In genomic region chr12:2797721-2798418, GRCh38 we compare ENCODE assay signal across 13 cellular contexts. TPM values are rescaled to one million over a fixed set of nuclear protein-coding genes. Genes with fewer than 3 reads are reported as not detected.
DNase-seq lines count a peak whose midpoint lies in the region; ATAC-seq, FAIRE-seq and TF ChIP-seq lines count a peak whose summit lies in the region.
"Had no signal": no experiment of that assay in that cellular context is flagged by ENCODE, and none has a peak within 500 bp of the region (broad histone marks: within the 10 kb centered on the region; RNA-seq: fewer than 3 reads in every experiment).

No MANE protein-coding gene starts in this region.

- H3K27me3 ChIP-seq in pancreas = no peaks in the 10 kb centered on the region

- peaks cover 52% of the 10 kb centered on the region for H3K36me3 Mint-ChIP-seq in T-helper 2 cell treated with Interferon-gamma antibody and Interleukin-4, amounts not matched to agents 5 μg/mL and 100 μg/mL, for 36 hours (ENCODE audit: low read depth)
- H3K36me3 Mint-ChIP-seq in T-helper 17 cell (ENCODE audit: low read depth) = no peaks in the 10 kb centered on the region

- no peak for DNase-seq in T-helper 2 cell treated with Interferon-gamma antibody and Interleukin-4, amounts not matched to agents 5 μg/mL and 100 μg/mL, for 36 hours (ENCODE audit: low spot score)
- DNase-seq in T-helper 2 cell = no peak
- DNase-seq in T-helper 17 cell = no peak
- DNase-seq in erythroblast (lab: John Stamatoyannopoulos, UW) = peak; percentile 15 to 25
- peak; percentile 49 to 83 (median 68) for DNase-seq in pancreas
- no peak for DNase-seq in NCI-H2171 (lab: John Stamatoyannopoulos, UW)
- no peak for DNase-seq in stimulated activated CD4-positive, alpha-beta T cell treated with anti-CD3 and anti-CD28 coated beads, Interleukin-2, amount 100 ng/mL, for 48 hours
- DNase-seq: hypothalamus, NCI-H345 had no signal

- WGBS in pancreas, 2 donors = 48% methylated on average over 7 of the region's 7 CpGs

- intact Hi-C loops in pancreas (cut with DNase I) = no loop called here

- no peak overlapping the region for H3K27ac ChIP-seq in pancreas
- H3K27ac ChIP-seq: parathyroid adenoma had no signal

- H3K36me3 ChIP-seq in pancreas = peaks cover 0 to 49% (median 42%) of the 10 kb centered on the region in 3 donors

- H3K4me3 ChIP-seq in pancreas = peak overlapping the region in 1 of 4 donors; percentile 74

- FAIRE-seq in pancreas (lab: Jason Lieb, UNC) = no peak
- FAIRE-seq: GM12892 had no signal

- peaks cover 15 to 17% (median 15%) of the 10 kb centered on the region in 3 donors for H3K4me1 ChIP-seq in pancreas

- no peak for ATAC-seq in T-helper 17 cell
- ATAC-seq in pancreas = peak in 1 of 4 donors; percentile 4
- ATAC-seq in GM18861 (IDR thresholded peaks at IDR 0.05; ENCODE audit: unreplicated experiment) = no peak

- H3K4me1 Mint-ChIP-seq in T-helper 2 cell treated with Interferon-gamma antibody and Interleukin-4, amounts not matched to agents 5 μg/mL and 100 μg/mL, for 36 hours (ENCODE audit: low read depth) = peaks cover 16% of the 10 kb centered on the region
- peaks cover 22% of the 10 kb centered on the region for H3K4me1 Mint-ChIP-seq in T-helper 17 cell

- H3K27ac Mint-ChIP-seq in T-helper 2 cell treated with Interferon-gamma antibody and Interleukin-4, amounts not matched to agents 5 μg/mL and 100 μg/mL, for 36 hours = no peak overlapping the region
- H3K27ac Mint-ChIP-seq in T-helper 17 cell = peak overlapping the region; percentile 82

- H3K9me3 Mint-ChIP-seq in T-helper 2 cell treated with Interferon-gamma antibody and Interleukin-4, amounts not matched to agents 5 μg/mL and 100 μg/mL, for 36 hours = no peaks in the 10 kb centered on the region

- no peak for TF ChIP-seq POLR2A in erythroblast (IDR thresholded peaks at IDR 0.05; ENCODE audit: low read length)

- peak overlapping the region; percentile 43 for H3K4me3 Mint-ChIP-seq in T-helper 2 cell treated with Interferon-gamma antibody and Interleukin-4, amounts not matched to agents 5 μg/mL and 100 μg/mL, for 36 hours
- peak overlapping the region; percentile 69 for H3K4me3 Mint-ChIP-seq in T-helper 17 cell

- H3K9me3 ChIP-seq in T-helper 17 cell (ENCODE audit: control insufficient read depth, low read length, poor library complexity, severe bottlenecking) = no peaks in the 10 kb centered on the region
- no peaks in the 10 kb centered on the region for H3K9me3 ChIP-seq in pancreas

- H3K27me3 Mint-ChIP-seq in T-helper 2 cell treated with Interferon-gamma antibody and Interleukin-4, amounts not matched to agents 5 μg/mL and 100 μg/mL, for 36 hours (ENCODE audit: low read depth) = peaks cover 9% of the 10 kb centered on the region
- no peaks in the 10 kb centered on the region for H3K27me3 Mint-ChIP-seq in T-helper 17 cell

- TF ChIP-seq CTCF in pancreas (IDR thresholded peaks at IDR 0.05) = no peak

RNA-seq across cellular contexts. Expression of gene FKBP4, which starts 3.1 kb away (rescaled TPM):
- total RNA-seq in T-helper 17 cell (10 to 100 TPM; 41.9 to 44.9 TPM), pancreas (10 to 100 TPM; 45.5 to 72.8 (median 51.0) TPM)
- polyA plus RNA-seq in pancreas = 10 to 100 TPM; 24.2 to 31.4 TPM

RNA-seq across cellular contexts. Expression of gene ITFG2, which starts 14.6 kb away (rescaled TPM):
- total RNA-seq in T-helper 17 cell (10 to 100 TPM; 63.1 to 63.9 TPM), pancreas (10 to 100 TPM; 17.0 to 30.1 (median 20.5) TPM)
- polyA plus RNA-seq in pancreas = 10 to 100 TPM; 42.2 to 51.6 TPM

RNA-seq across cellular contexts. Expression of gene NRIP2, which starts 37.0 kb away (rescaled TPM):
- total RNA-seq in T-helper 17 cell (not detected), pancreas (under 1 TPM; 0.13 to 0.83 (median 0.33) TPM)
- polyA plus RNA-seq in pancreas = 1 to 10 TPM in 1 of 2 donors, under 1 TPM in 1; 0.68 to 1.2 TPM

RNA-seq across cellular contexts. Expression of gene TEX52, which starts 59.0 kb away (rescaled TPM):
- total RNA-seq in T-helper 17 cell (not detected), pancreas (under 1 TPM in 1 of 6 donors, not detected in 5; 0.19 TPM)
- polyA plus RNA-seq in pancreas = not detected
- polyA plus RNA-seq: adipose tissue had no signal

Comparison
In these comparisons a context has a peak if more than half of its experiments do, and no peak if none do; other contexts are left out.
1. DNase-seq: peak in erythroblast (2 of 2) and pancreas (6 of 6); none in T-helper 2 cell treated with Interferon-gamma antibody and Interleukin-4, amounts not matched to agents 5 μg/mL and 100 μg/mL, for 36 hours (single experiment), T-helper 2 cell (0 of 5), T-helper 17 cell (0 of 3), NCI-H2171 (single experiment) and stimulated activated CD4-positive, alpha-beta T cell treated with anti-CD3 and anti-CD28 coated beads, Interleukin-2, amount 100 ng/mL, for 48 hours (0 of 2).